Comparison of ENCODE assay signal across 1 cellular context in the genomic region with DNA sequence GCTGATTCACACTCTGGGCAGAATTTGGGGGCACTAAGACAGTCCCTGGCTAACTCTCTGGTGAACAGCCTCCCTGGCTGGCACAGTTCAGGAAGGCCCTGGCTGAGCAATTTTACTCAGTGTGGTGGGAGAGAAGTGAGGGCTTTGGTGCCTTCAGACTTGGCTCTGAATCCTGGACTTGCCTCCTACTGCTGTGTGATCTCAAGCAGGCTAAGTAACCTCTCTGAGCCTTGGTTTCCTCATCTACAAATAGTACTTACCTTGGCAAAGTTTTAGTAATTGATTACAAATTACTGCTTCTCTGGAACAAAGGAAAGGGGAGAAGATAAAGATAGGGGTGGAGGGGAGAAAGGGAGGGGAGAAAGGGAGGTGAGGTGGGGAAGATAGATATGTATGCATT.
TF ChIP-seq lines count a peak whose summit lies in the region.

No MANE protein-coding gene starts in this region.

TF ChIP-seq in H1, 55 proteins besides CTCF, POLR2A, EP300 and RAD21 (continued from another document):
- no peak for TF ChIP-seq ZNF274 (IDR thresholded peaks at IDR 0.05; ENCODE audit: borderline replicate concordance, extremely low read depth, low read length)
- TF ChIP-seq, protein P1, sequence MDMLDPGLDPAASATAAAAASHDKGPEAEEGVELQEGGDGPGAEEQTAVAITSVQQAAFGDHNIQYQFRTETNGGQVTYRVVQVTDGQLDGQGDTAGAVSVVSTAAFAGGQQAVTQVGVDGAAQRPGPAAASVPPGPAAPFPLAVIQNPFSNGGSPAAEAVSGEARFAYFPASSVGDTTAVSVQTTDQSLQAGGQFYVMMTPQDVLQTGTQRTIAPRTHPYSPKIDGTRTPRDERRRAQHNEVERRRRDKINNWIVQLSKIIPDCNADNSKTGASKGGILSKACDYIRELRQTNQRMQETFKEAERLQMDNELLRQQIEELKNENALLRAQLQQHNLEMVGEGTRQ (IDR thresholded peaks at IDR 0.05; ENCODE audit: low read length), result no peak
- no peak for TF ChIP-seq TEAD4 (IDR thresholded peaks at IDR 0.05; ENCODE audit: low read depth, low read length)
- no peak for TF ChIP-seq SIRT6 (IDR thresholded peaks at IDR 0.05; ENCODE audit: low read length)
- no peak for TF ChIP-seq CEBPB (IDR thresholded peaks at IDR 0.05; ENCODE audit: low read depth, low read length)
- TF ChIP-seq RFX5 (IDR thresholded peaks at IDR 0.05; ENCODE audit: borderline replicate concordance, low read depth, low read length), result no peak
- TF ChIP-seq RNF2 (IDR thresholded peaks at IDR 0.05; ENCODE audit: borderline replicate concordance, low read depth, low read length, missing control alignments, poor library complexity, severe bottlenecking), result no peak
- TF ChIP-seq CHD1 (IDR thresholded peaks at IDR 0.05; ENCODE audit: low read depth, low read length), result no peak
- TF ChIP-seq SUZ12 (IDR thresholded peaks at IDR 0.05; ENCODE audit: low read length), result no peak
- TF ChIP-seq KDM4A (IDR thresholded peaks at IDR 0.05; ENCODE audit: low read depth, low read length, severe bottlenecking), result no peak
